In the genomic region with DNA sequence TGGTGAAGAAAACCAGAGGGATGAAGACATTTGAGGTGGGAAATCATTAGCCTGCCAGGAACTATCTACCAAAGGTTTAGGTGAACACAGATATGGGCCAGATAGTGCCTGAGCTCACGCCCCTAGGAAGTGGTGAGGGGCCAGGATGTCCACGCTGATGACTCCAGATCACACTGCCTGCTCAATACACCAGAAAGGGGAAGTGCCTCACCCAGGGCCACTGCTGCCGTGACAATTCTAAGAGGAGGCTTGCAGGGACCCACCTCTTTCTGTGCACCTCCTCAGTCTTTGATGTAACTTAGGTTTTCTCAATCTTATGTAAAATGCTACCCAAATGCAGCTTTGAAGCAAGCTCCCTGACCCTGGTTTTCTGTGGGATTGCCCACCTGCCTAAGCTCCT, we compare ENCODE assay signal across 9 cellular contexts. TPM values are rescaled to one million over a fixed set of nuclear protein-coding genes. Genes with fewer than 3 reads are reported as not detected.
A peak's percentile ranks its signal among the peaks of the same experiment; 100 is the strongest.
DNase-seq lines count a peak whose midpoint lies in the region; ATAC-seq and TF ChIP-seq lines count a peak whose summit lies in the region.
"Had no signal": no experiment of that assay in that cellular context is flagged by ENCODE, and none has a peak within 500 bp of the region (broad histone marks: within the 10 kb centered on the region; RNA-seq: fewer than 3 reads in every experiment).

No MANE protein-coding gene starts in this region.

- H3F3A ChIP-seq in neural progenitor cell (ENCODE audit: low read depth) = no peaks in the 10 kb centered on the region

- POLR2A ChIA-PET in activated naive CD8-positive, alpha-beta T cell treated with anti-CD3 and anti-CD28 coated beads, Interleukin-2, amount 10 ng/mL, durations not matched to agents 7 days and 5 days (lab: Charles Lee) = interaction anchor here (1.2 to 1.8 kb wide), 4 partner anchors 9 to 269 kb away, joined by 5 to 17 read pairs (median 6); a partner anchor contains a TSS

- H3K27me3 Mint-ChIP-seq in activated naive CD8-positive, alpha-beta T cell treated with anti-CD3 and anti-CD28 coated beads, Interleukin-2, amount 10 ng/mL, durations not matched to agents 7 days and 5 days = no peaks in the 10 kb centered on the region
- H3K27me3 Mint-ChIP-seq in activated naive CD8-positive, alpha-beta T cell treated with anti-CD3 and anti-CD28 coated beads for 36 hours = no peaks in the 10 kb centered on the region
- no peaks in the 10 kb centered on the region for H3K27me3 Mint-ChIP-seq in activated T-helper 1 cell treated with anti-CD3 and anti-CD28 coated beads, Interleukin-12 subunit alpha, Interleukin-12 subunit beta, Interleukin-2, Interleukin-4 antibody, amounts not matched to agents 30 ng/mL and 10 ng/mL and 1 ng/mL, durations not matched to agents 14 hours and 24 hours and 36 hours (ENCODE audit: insufficient read depth)
- no peaks in the 10 kb centered on the region for H3K27me3 Mint-ChIP-seq in stimulated activated naive CD8-positive, alpha-beta T cell treated with anti-CD3 and anti-CD28 coated beads, Interleukin-15, amount 100 ng/mL, for 72 hours
- H3K27me3 Mint-ChIP-seq in neural progenitor cell (ENCODE audit: insufficient read depth, low read depth) = peaks cover 6% of the 10 kb centered on the region

- no peaks in the 10 kb centered on the region for H3K79me2 ChIP-seq in neural progenitor cell (ENCODE audit: low read depth)

- no peaks in the 10 kb centered on the region for H3K9me3 Mint-ChIP-seq in activated naive CD8-positive, alpha-beta T cell treated with anti-CD3 and anti-CD28 coated beads, Interleukin-2, amount 10 ng/mL, durations not matched to agents 7 days and 5 days
- no peaks in the 10 kb centered on the region for H3K9me3 Mint-ChIP-seq in activated naive CD8-positive, alpha-beta T cell treated with anti-CD3 and anti-CD28 coated beads for 36 hours
- H3K9me3 Mint-ChIP-seq in activated T-helper 1 cell treated with anti-CD3 and anti-CD28 coated beads, Interleukin-12 subunit alpha, Interleukin-12 subunit beta, Interleukin-2, Interleukin-4 antibody, amounts not matched to agents 30 ng/mL and 10 ng/mL and 1 ng/mL, durations not matched to agents 14 hours and 24 hours and 36 hours = no peaks in the 10 kb centered on the region
- no peaks in the 10 kb centered on the region for H3K9me3 Mint-ChIP-seq in stimulated activated naive CD8-positive, alpha-beta T cell treated with anti-CD3 and anti-CD28 coated beads, Interleukin-15, amount 100 ng/mL, for 72 hours
- H3K9me3 Mint-ChIP-seq in neural progenitor cell = peaks cover 2% of the 10 kb centered on the region

- peaks cover 35% of the 10 kb centered on the region for H3K4me1 Mint-ChIP-seq in activated naive CD8-positive, alpha-beta T cell treated with anti-CD3 and anti-CD28 coated beads, Interleukin-2, amount 10 ng/mL, durations not matched to agents 7 days and 5 days
- H3K4me1 Mint-ChIP-seq in activated naive CD8-positive, alpha-beta T cell treated with anti-CD3 and anti-CD28 coated beads for 36 hours = peaks cover 16% of the 10 kb centered on the region
- peaks cover 66% of the 10 kb centered on the region for H3K4me1 Mint-ChIP-seq in activated T-helper 1 cell treated with anti-CD3 and anti-CD28 coated beads, Interleukin-12 subunit alpha, Interleukin-12 subunit beta, Interleukin-2, Interleukin-4 antibody, amounts not matched to agents 30 ng/mL and 10 ng/mL and 1 ng/mL, durations not matched to agents 14 hours and 24 hours and 36 hours (ENCODE audit: low read depth)
- H3K4me1 Mint-ChIP-seq in stimulated activated naive CD8-positive, alpha-beta T cell treated with anti-CD3 and anti-CD28 coated beads, Interleukin-15, amount 100 ng/mL, for 72 hours = peaks cover 21% of the 10 kb centered on the region
- H3K4me1 Mint-ChIP-seq in neural progenitor cell = no peaks in the 10 kb centered on the region

- H3K9ac ChIP-seq in neural progenitor cell = no peak overlapping the region

- TF ChIP-seq CTCF in neural progenitor cell (IDR thresholded peaks at IDR 0.05) = no peak

- H3K4me3 ChIP-seq in neural progenitor cell = no peak overlapping the region

- no peaks in the 10 kb centered on the region for H4K20me1 ChIP-seq in neural progenitor cell (ENCODE audit: low read depth)

- H3K4me3 Mint-ChIP-seq in activated naive CD8-positive, alpha-beta T cell treated with anti-CD3 and anti-CD28 coated beads, Interleukin-2, amount 10 ng/mL, durations not matched to agents 7 days and 5 days = peak overlapping the region; percentile 54
- H3K4me3 Mint-ChIP-seq in activated naive CD8-positive, alpha-beta T cell treated with anti-CD3 and anti-CD28 coated beads for 36 hours = no peak overlapping the region
- no peak overlapping the region for H3K4me3 Mint-ChIP-seq in activated T-helper 1 cell treated with anti-CD3 and anti-CD28 coated beads, Interleukin-12 subunit alpha, Interleukin-12 subunit beta, Interleukin-2, Interleukin-4 antibody, amounts not matched to agents 30 ng/mL and 10 ng/mL and 1 ng/mL, durations not matched to agents 14 hours and 24 hours and 36 hours
- H3K4me3 Mint-ChIP-seq in stimulated activated naive CD8-positive, alpha-beta T cell treated with anti-CD3 and anti-CD28 coated beads, Interleukin-15, amount 100 ng/mL, for 72 hours = no peak overlapping the region
- no peak overlapping the region for H3K4me3 Mint-ChIP-seq in neural progenitor cell

- no peaks in the 10 kb centered on the region for H3K9me3 ChIP-seq in neural progenitor cell (ENCODE audit: low read depth)

- H2AFZ ChIP-seq in neural progenitor cell (replicated peaks) = no peak overlapping the region

- peak overlapping the region; percentile 90 for H3K27ac Mint-ChIP-seq in activated naive CD8-positive, alpha-beta T cell treated with anti-CD3 and anti-CD28 coated beads, Interleukin-2, amount 10 ng/mL, durations not matched to agents 7 days and 5 days
- no peak overlapping the region for H3K27ac Mint-ChIP-seq in activated naive CD8-positive, alpha-beta T cell treated with anti-CD3 and anti-CD28 coated beads for 36 hours
- H3K27ac Mint-ChIP-seq in activated T-helper 1 cell treated with anti-CD3 and anti-CD28 coated beads, Interleukin-12 subunit alpha, Interleukin-12 subunit beta, Interleukin-2, Interleukin-4 antibody, amounts not matched to agents 30 ng/mL and 10 ng/mL and 1 ng/mL, durations not matched to agents 14 hours and 24 hours and 36 hours = peak overlapping the region; percentile 66
- no peak overlapping the region for H3K27ac Mint-ChIP-seq in stimulated activated naive CD8-positive, alpha-beta T cell treated with anti-CD3 and anti-CD28 coated beads, Interleukin-15, amount 100 ng/mL, for 72 hours
- H3K27ac Mint-ChIP-seq in neural progenitor cell = no peak overlapping the region

- peak; percentile 99 for ATAC-seq in activated naive CD8-positive, alpha-beta T cell treated with anti-CD3 and anti-CD28 coated beads, Interleukin-2, amount 10 ng/mL, durations not matched to agents 7 days and 5 days (ENCODE audit: low read depth)
- ATAC-seq in HG03571 (IDR thresholded peaks at IDR 0.05; ENCODE audit: unreplicated experiment) = peak; percentile 78
- peak; percentile 79 for ATAC-seq in stimulated activated naive CD8-positive, alpha-beta T cell treated with anti-CD3 and anti-CD28 coated beads, Interleukin-15, amount 100 ng/mL, for 72 hours

- peaks cover 9% of the 10 kb centered on the region for H3K36me3 Mint-ChIP-seq in activated naive CD8-positive, alpha-beta T cell treated with anti-CD3 and anti-CD28 coated beads, Interleukin-2, amount 10 ng/mL, durations not matched to agents 7 days and 5 days
- no peaks in the 10 kb centered on the region for H3K36me3 Mint-ChIP-seq in activated naive CD8-positive, alpha-beta T cell treated with anti-CD3 and anti-CD28 coated beads for 36 hours
- H3K36me3 Mint-ChIP-seq in activated T-helper 1 cell treated with anti-CD3 and anti-CD28 coated beads, Interleukin-12 subunit alpha, Interleukin-12 subunit beta, Interleukin-2, Interleukin-4 antibody, amounts not matched to agents 30 ng/mL and 10 ng/mL and 1 ng/mL, durations not matched to agents 14 hours and 24 hours and 36 hours (ENCODE audit: low read depth) = peaks cover 9% of the 10 kb centered on the region
- H3K36me3 Mint-ChIP-seq in neural progenitor cell = no peaks in the 10 kb centered on the region

- no peaks in the 10 kb centered on the region for H3K4me1 ChIP-seq in neural progenitor cell

- intact Hi-C loops in activated T-helper 1 cell treated with anti-CD3 and anti-CD28 coated beads, Interleukin-12 subunit alpha, Interleukin-12 subunit beta, Interleukin-2, Interleukin-4 antibody, amounts not matched to agents 30 ng/mL and 10 ng/mL and 1 ng/mL, durations not matched to agents 14 hours and 24 hours and 36 hours (cut with micrococcal nuclease) = loop anchor here (10.0 kb wide), 1 partner anchor 667 kb away; a partner anchor contains a TSS

- no peak overlapping the region for H3K27ac ChIP-seq in neural progenitor cell

- no peaks in the 10 kb centered on the region for H3K27me3 ChIP-seq in neural progenitor cell

- DNase-seq in activated naive CD8-positive, alpha-beta T cell treated with anti-CD3 and anti-CD28 coated beads, Interleukin-2, amount 10 ng/mL, durations not matched to agents 7 days and 5 days = peak; percentile 53
- DNase-seq in activated naive CD8-positive, alpha-beta T cell treated with anti-CD3 and anti-CD28 coated beads for 36 hours = no peak
- peak; percentile 48 for DNase-seq in activated T-helper 1 cell treated with anti-CD3 and anti-CD28 coated beads, Interleukin-12 subunit alpha, Interleukin-12 subunit beta, Interleukin-2, Interleukin-4 antibody, amounts not matched to agents 30 ng/mL and 10 ng/mL and 1 ng/mL, durations not matched to agents 14 hours and 24 hours and 36 hours (ENCODE audit: low spot score)
- no peak for DNase-seq in stimulated activated naive CD8-positive, alpha-beta T cell treated with anti-CD3 and anti-CD28 coated beads, Interleukin-15, amount 100 ng/mL, for 72 hours
- DNase-seq in NCI-H526 (lab: John Stamatoyannopoulos, UW) = no peak
- DNase-seq in neural progenitor cell (ENCODE audit: low spot score) = no peak
- no peak for DNase-seq in effector CD4-positive, alpha-beta T cell

- H3K4me2 ChIP-seq in neural progenitor cell = no peak overlapping the region

- H3K36me3 ChIP-seq in neural progenitor cell = no peaks in the 10 kb centered on the region

RNA-seq across cellular contexts. Expression of a gene that starts 5.4 kb away (rescaled TPM):
- total RNA-seq in activated naive CD8-positive, alpha-beta T cell treated with anti-CD3 and anti-CD28 coated beads, Interleukin-2, amount 10 ng/mL, durations not matched to agents 7 days and 5 days = not detected
- not detected for total RNA-seq in activated naive CD8-positive, alpha-beta T cell treated with anti-CD3 and anti-CD28 coated beads for 36 hours
- 0.05 and 0.10 TPM in 2 replicates for total RNA-seq in activated T-helper 1 cell treated with anti-CD3 and anti-CD28 coated beads, Interleukin-12 subunit alpha, Interleukin-12 subunit beta, Interleukin-2, Interleukin-4 antibody, amounts not matched to agents 30 ng/mL and 10 ng/mL and 1 ng/mL, durations not matched to agents 14 hours and 24 hours and 36 hours
- 0.03 TPM in 1 of 2 replicates, not detected in the other for total RNA-seq in neural progenitor cell (ENCODE audit: low replicate concordance)
- total RNA-seq: RPMI7951 had no signal

RNA-seq across cellular contexts. Expression of a gene that starts 13.7 kb away (rescaled TPM):
- total RNA-seq in activated naive CD8-positive, alpha-beta T cell treated with anti-CD3 and anti-CD28 coated beads, Interleukin-2, amount 10 ng/mL, durations not matched to agents 7 days and 5 days = 10 to 100 TPM; 25.1 to 25.9 TPM
- total RNA-seq in activated naive CD8-positive, alpha-beta T cell treated with anti-CD3 and anti-CD28 coated beads for 36 hours = 10 to 100 TPM; 12.6 to 13.0 TPM
- 105 and 107 TPM in 2 replicates for total RNA-seq in activated T-helper 1 cell treated with anti-CD3 and anti-CD28 coated beads, Interleukin-12 subunit alpha, Interleukin-12 subunit beta, Interleukin-2, Interleukin-4 antibody, amounts not matched to agents 30 ng/mL and 10 ng/mL and 1 ng/mL, durations not matched to agents 14 hours and 24 hours and 36 hours
- total RNA-seq in neural progenitor cell (ENCODE audit: low replicate concordance) = 7.0 and 14.1 TPM in 2 replicates

Comparison
In these comparisons a context has a peak if more than half of its experiments do, and no peak if none do; other contexts are left out.
1. DNase-seq: peak in activated naive CD8-positive, alpha-beta T cell treated with anti-CD3 and anti-CD28 coated beads, Interleukin-2, amount 10 ng/mL, durations not matched to agents 7 days and 5 days (single experiment) and activated T-helper 1 cell treated with anti-CD3 and anti-CD28 coated beads, Interleukin-12 subunit alpha, Interleukin-12 subunit beta, Interleukin-2, Interleukin-4 antibody, amounts not matched to agents 30 ng/mL and 10 ng/mL and 1 ng/mL, durations not matched to agents 14 hours and 24 hours and 36 hours (single experiment); none in activated naive CD8-positive, alpha-beta T cell treated with anti-CD3 and anti-CD28 coated beads for 36 hours (single experiment), stimulated activated naive CD8-positive, alpha-beta T cell treated with anti-CD3 and anti-CD28 coated beads, Interleukin-15, amount 100 ng/mL, for 72 hours (0 of 2), NCI-H526 (0 of 2), neural progenitor cell (single experiment) and effector CD4-positive, alpha-beta T cell (single experiment).
2. H3K27ac Mint-ChIP-seq: peak in activated naive CD8-positive, alpha-beta T cell treated with anti-CD3 and anti-CD28 coated beads, Interleukin-2, amount 10 ng/mL, durations not matched to agents 7 days and 5 days (single experiment) and activated T-helper 1 cell treated with anti-CD3 and anti-CD28 coated beads, Interleukin-12 subunit alpha, Interleukin-12 subunit beta, Interleukin-2, Interleukin-4 antibody, amounts not matched to agents 30 ng/mL and 10 ng/mL and 1 ng/mL, durations not matched to agents 14 hours and 24 hours and 36 hours (single experiment); none in activated naive CD8-positive, alpha-beta T cell treated with anti-CD3 and anti-CD28 coated beads for 36 hours (single experiment), stimulated activated naive CD8-positive, alpha-beta T cell treated with anti-CD3 and anti-CD28 coated beads, Interleukin-15, amount 100 ng/mL, for 72 hours (0 of 2) and neural progenitor cell (single experiment).
3. Peak in every context shown above with its lines, with median percentiles within 50 percentile points of each other: ATAC-seq.